In the genomic region with DNA sequence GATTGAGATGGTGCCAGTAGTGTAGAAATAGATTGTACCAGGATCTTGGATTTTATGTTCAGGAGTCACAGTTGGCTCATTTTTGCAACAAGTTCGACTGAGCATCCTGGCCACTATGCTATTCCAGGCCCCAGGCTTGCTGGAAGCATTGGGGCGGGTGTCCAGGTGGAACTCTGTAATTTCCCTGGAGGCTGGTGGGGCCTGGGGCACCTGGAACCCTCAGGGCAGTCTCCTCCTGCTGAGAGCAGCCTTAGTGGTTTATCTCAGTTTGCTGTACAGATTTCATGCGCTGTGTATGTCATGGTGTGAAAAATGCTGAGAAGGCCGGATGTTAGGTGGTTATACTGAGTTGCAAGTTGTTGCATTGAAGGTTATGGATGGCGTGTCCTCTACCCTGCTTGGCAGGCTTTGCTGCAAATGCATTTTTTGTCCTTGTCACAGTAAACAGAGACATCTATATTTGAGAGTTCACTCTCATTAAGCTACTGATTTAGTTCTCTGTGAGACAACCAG, we compare ENCODE assay signal across 27 cellular contexts.
"Had no signal": no experiment of that assay in that cellular context is flagged by ENCODE, and none has a peak within 500 bp of the region (broad histone marks: within the 10 kb centered on the region; RNA-seq: fewer than 3 reads in every experiment).

No MANE protein-coding gene starts in this region.

- H3K27ac Mint-ChIP-seq: activated CD8-positive, alpha-beta T cell treated with anti-CD3 and anti-CD28 coated beads, Interleukin-2, amount 10 ng/mL, durations not matched to agents 7 days and 5 days; activated naive CD8-positive, alpha-beta T cell; activated T-cell treated with anti-CD3 and anti-CD28 coated beads, Interleukin-2, amount 50 U/mL, for 24 hours; activated T-helper 17 cell treated with anti-CD3 and anti-CD28 coated beads, Interleukin-2, amount 50 U/mL, for 72 hours; mesothelial cell of epicardium; nephron; stimulated activated naive CD8-positive, alpha-beta T cell treated with anti-CD3 and anti-CD28 coated beads, Interleukin-15, amount 100 ng/mL, for 72 hours had no signal

- DNase-seq: activated CD4-positive, alpha-beta T cell treated with anti-CD3 and anti-CD28 coated beads, Interleukin-2, amount 50 U/mL, for 1 hour; activated CD8-positive, alpha-beta memory T cell treated with anti-CD3 and anti-CD28 coated beads, Interleukin-2, amount 50 U/mL, for 4 hours; activated CD8-positive, alpha-beta T cell treated with anti-CD3 and anti-CD28 coated beads, Interleukin-2, amount 10 ng/mL, durations not matched to agents 7 days and 5 days; activated T-cell treated with anti-CD3 and anti-CD28 coated beads, Interleukin-2, amount 50 U/mL, for 24 hours; adrenal gland; brain microvascular endothelial cell; caudate nucleus; dermis blood vessel endothelial cell; effector memory CD4-positive, alpha-beta T cell; foreskin melanocyte; pancreas; right lobe of liver; stimulated activated CD4-positive, alpha-beta T cell treated with anti-CD3 and anti-CD28 coated beads, Interleukin-1b, Interleukin-23, amount 100 ng/mL, for 48 hours; stimulated activated naive CD8-positive, alpha-beta T cell treated with anti-CD3 and anti-CD28 coated beads, Interleukin-15, amount 100 ng/mL, for 72 hours; uterus had no signal

- H3K36me3 Mint-ChIP-seq: activated naive CD8-positive, alpha-beta T cell; mesothelial cell of epicardium had no signal

- H3K9me3 Mint-ChIP-seq: activated T-cell treated with anti-CD3 and anti-CD28 coated beads, Interleukin-2, amount 50 U/mL, for 24 hours; activated T-helper 17 cell treated with anti-CD3 and anti-CD28 coated beads, Interleukin-2, amount 50 U/mL, for 72 hours; nephron; stimulated activated naive CD8-positive, alpha-beta T cell treated with anti-CD3 and anti-CD28 coated beads, Interleukin-15, amount 100 ng/mL, for 72 hours had no signal

- H3K4me1 Mint-ChIP-seq: activated T-helper 17 cell treated with anti-CD3 and anti-CD28 coated beads, Interleukin-2, amount 50 U/mL, for 72 hours had no signal

- H3K27ac ChIP-seq: ascending aorta, brain microvascular endothelial cell, pancreas, right lobe of liver, suprapubic skin, tibial nerve, uterus, VCaP had no signal

- H3K4me3 ChIP-seq: adrenal gland, ascending aorta, pancreas, right lobe of liver, skin epidermis, suprapubic skin, tibial nerve, uterus had no signal

- H3K4me3 Mint-ChIP-seq: activated CD8-positive, alpha-beta T cell treated with anti-CD3 and anti-CD28 coated beads, Interleukin-2, amount 10 ng/mL, durations not matched to agents 7 days and 5 days; activated naive CD8-positive, alpha-beta T cell; activated T-cell treated with anti-CD3 and anti-CD28 coated beads, Interleukin-2, amount 50 U/mL, for 24 hours; activated T-helper 17 cell treated with anti-CD3 and anti-CD28 coated beads, Interleukin-2, amount 50 U/mL, for 72 hours; mesothelial cell of epicardium; nephron; stimulated activated naive CD8-positive, alpha-beta T cell treated with anti-CD3 and anti-CD28 coated beads, Interleukin-15, amount 100 ng/mL, for 72 hours had no signal

- H3K4me1 ChIP-seq: ascending aorta, pancreas, right lobe of liver, uterus had no signal

- H3K36me3 ChIP-seq: adrenal gland, ascending aorta, brain microvascular endothelial cell, pancreas, right lobe of liver, suprapubic skin, tibial nerve, uterus had no signal

- H3K27me3 ChIP-seq: adrenal gland, ascending aorta, pancreas, right lobe of liver, suprapubic skin, tibial nerve, uterus had no signal

- ATAC-seq: activated CD4-positive, CD25-positive, alpha-beta regulatory T cell treated with anti-CD3 and anti-CD28 coated beads, Interleukin-2, amount 50 U/mL, for 24 hours; activated CD8-positive, alpha-beta T cell treated with anti-CD3 and anti-CD28 coated beads, Interleukin-2, amount 10 ng/mL, durations not matched to agents 7 days and 5 days; activated T-helper 17 cell treated with anti-CD3 and anti-CD28 coated beads, Interleukin-2, amount 50 U/mL, for 72 hours; esophagus mucosa; left lobe of liver; pancreas; stimulated activated naive CD8-positive, alpha-beta T cell treated with anti-CD3 and anti-CD28 coated beads, Interleukin-15, amount 100 ng/mL, for 72 hours had no signal
